Comparison of ENCODE assay signal across 26 cellular contexts in genomic region chr6:107807186-107807585, GRCh38. TPM values are rescaled to one million over a fixed set of nuclear protein-coding genes. Genes with fewer than 3 reads are reported as not detected.
"Had no signal": no experiment of that assay in that cellular context is flagged by ENCODE, and none has a peak within 500 bp of the region (broad histone marks: within the 10 kb centered on the region; RNA-seq: fewer than 3 reads in every experiment).

No MANE protein-coding gene starts in this region.

- FAIRE-seq: endothelial cell of umbilical vein, kidney had no signal

- H3K9me3 ChIP-seq: colonic mucosa, esophagus squamous epithelium, left ventricle myocardium inferior, psoas muscle, right lobe of liver, tibial nerve had no signal

- H3K27ac Mint-ChIP-seq: activated B cell treated with CpG ODN at 0.5 μM for 24 hours; T-helper 2 cell treated with Interferon-gamma antibody and Interleukin-4, amounts not matched to agents 5 μg/mL and 100 μg/mL, for 36 hours had no signal

- H3K27ac ChIP-seq: colonic mucosa, esophagus squamous epithelium, hepatocyte, left ventricle myocardium inferior, psoas muscle, right lobe of liver, tibial nerve had no signal

- H3K27me3 ChIP-seq: colonic mucosa, hepatocyte, right lobe of liver, tibial nerve had no signal

- ATAC-seq: activated naive CD4-positive, alpha-beta T cell treated with anti-CD3 and anti-CD28 coated beads, Interleukin-2, amount 50 U/mL, for 72 hours; naive thymus-derived CD8-positive, alpha-beta T cell had no signal

- H3K27me3 Mint-ChIP-seq: activated B cell treated with CpG ODN at 0.5 μM for 24 hours; naive thymus-derived CD8-positive, alpha-beta T cell had no signal

- H3K36me3 ChIP-seq: colonic mucosa, esophagus squamous epithelium, left ventricle myocardium inferior, right lobe of liver, tibial nerve had no signal

- H3K4me1 ChIP-seq: colonic mucosa, esophagus squamous epithelium, left ventricle myocardium inferior, psoas muscle, tibial nerve had no signal

- H3K4me2 ChIP-seq: hepatocyte, smooth muscle cell had no signal

- H3K79me2 ChIP-seq: hepatocyte had no signal

- H3K4me3 ChIP-seq: colonic mucosa, esophagus squamous epithelium, hepatocyte, left ventricle myocardium inferior, psoas muscle, right lobe of liver, smooth muscle cell, tibial nerve had no signal

- H3K4me3 Mint-ChIP-seq: activated B cell treated with CpG ODN at 0.5 μM for 24 hours; naive thymus-derived CD8-positive, alpha-beta T cell; T-helper 2 cell treated with Interferon-gamma antibody and Interleukin-4, amounts not matched to agents 5 μg/mL and 100 μg/mL, for 36 hours had no signal

- DNase-seq: activated B cell treated with CpG ODN at 0.5 μM for 24 hours; activated CD4-positive, alpha-beta T cell treated with anti-CD3 and anti-CD28 coated beads for 48 hours; activated effector memory CD4-positive, alpha-beta T cell treated with Interleukin-2 at 50 U/mL for 16 hours; activated T-cell treated with anti-CD3 and anti-CD28 coated beads, Interleukin-2, amount 50 U/mL, for 1 hour; central memory CD4-positive, alpha-beta T cell; colonic mucosa; effector CD4-positive, alpha-beta T cell; esophagus squamous epithelium; kidney; left ventricle myocardium inferior; naive thymus-derived CD8-positive, alpha-beta T cell; occipital lobe; psoas muscle; stimulated activated CD4-positive, alpha-beta T cell treated with anti-CD3 and anti-CD28 coated beads, Interleukin-4, amount 100 ng/mL, for 4 hours; stimulated activated CD8-positive, alpha-beta memory T cell treated with anti-CD3 and anti-CD28 coated beads, Interleukin-4, amount 100 ng/mL, for 48 hours; stimulated activated naive CD4-positive, alpha-beta T cell treated with Interleukin-2 at 50 U/mL for 16 hours; substantia nigra had no signal

- H3K9me3 Mint-ChIP-seq: activated B cell treated with CpG ODN at 0.5 μM for 24 hours; activated naive CD4-positive, alpha-beta T cell treated with anti-CD3 and anti-CD28 coated beads, Interleukin-2, amount 50 U/mL, for 72 hours; naive thymus-derived CD8-positive, alpha-beta T cell; T-helper 2 cell treated with Interferon-gamma antibody and Interleukin-4, amounts not matched to agents 5 μg/mL and 100 μg/mL, for 36 hours had no signal

- H2AFZ ChIP-seq: hepatocyte had no signal

- H3K36me3 Mint-ChIP-seq: activated naive CD4-positive, alpha-beta T cell treated with anti-CD3 and anti-CD28 coated beads, Interleukin-2, amount 50 U/mL, for 72 hours had no signal

RNA-seq across cellular contexts. Expression of gene SCML4, which starts 16.9 kb away (rescaled TPM):
- total RNA-seq: endothelial cell of umbilical vein, fibroblast of villous mesenchyme, glomerular endothelial cell, smooth muscle cell had no signal
- polyA plus RNA-seq: endothelial cell of umbilical vein, smooth muscle cell had no signal
